Comparison of ENCODE assay signal across 1 cellular context in the genomic region with DNA sequence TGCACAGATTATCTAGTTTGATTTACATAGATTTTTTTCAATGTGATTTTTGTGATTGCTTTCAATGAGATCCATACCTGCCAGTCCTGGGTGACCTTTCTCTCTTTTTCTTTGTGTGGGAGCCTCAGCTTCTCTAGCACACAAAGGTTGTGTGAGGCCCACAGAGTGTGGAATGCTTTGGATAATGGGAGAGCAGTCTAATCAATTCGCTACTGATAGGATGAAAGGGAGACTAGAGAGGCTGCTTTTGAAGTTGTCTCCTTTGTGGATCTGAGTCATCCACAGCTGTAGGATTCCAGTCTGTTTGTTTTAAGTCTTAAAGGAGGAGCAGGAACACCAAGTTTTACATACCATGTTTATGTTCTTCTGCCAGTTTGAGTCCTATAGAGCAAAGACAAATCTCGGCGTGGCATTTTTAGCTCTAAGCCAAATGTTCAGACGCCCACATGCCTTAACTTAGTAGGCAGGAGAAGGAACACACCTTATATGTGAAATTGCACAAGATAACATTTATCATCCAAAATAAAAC.
TF ChIP-seq lines count a peak whose summit lies in the region.

No MANE protein-coding gene starts in this region.

TF ChIP-seq in HepG2, 621 proteins besides CTCF, POLR2A, EP300 and RAD21 (continued from another document and continues in another):
- peak; percentile 79 for TF ChIP-seq ZNF574 (CRISPR knock-in tag; IDR thresholded peaks at IDR 0.05)
- peak; percentile 94 for TF ChIP-seq MED1 (CRISPR knock-in tag; IDR thresholded peaks at IDR 0.05)
- TF ChIP-seq KDM5A (IDR thresholded peaks at IDR 0.05; ENCODE audit: borderline replicate concordance, low read length) = no peak
- TF ChIP-seq, protein P1, sequence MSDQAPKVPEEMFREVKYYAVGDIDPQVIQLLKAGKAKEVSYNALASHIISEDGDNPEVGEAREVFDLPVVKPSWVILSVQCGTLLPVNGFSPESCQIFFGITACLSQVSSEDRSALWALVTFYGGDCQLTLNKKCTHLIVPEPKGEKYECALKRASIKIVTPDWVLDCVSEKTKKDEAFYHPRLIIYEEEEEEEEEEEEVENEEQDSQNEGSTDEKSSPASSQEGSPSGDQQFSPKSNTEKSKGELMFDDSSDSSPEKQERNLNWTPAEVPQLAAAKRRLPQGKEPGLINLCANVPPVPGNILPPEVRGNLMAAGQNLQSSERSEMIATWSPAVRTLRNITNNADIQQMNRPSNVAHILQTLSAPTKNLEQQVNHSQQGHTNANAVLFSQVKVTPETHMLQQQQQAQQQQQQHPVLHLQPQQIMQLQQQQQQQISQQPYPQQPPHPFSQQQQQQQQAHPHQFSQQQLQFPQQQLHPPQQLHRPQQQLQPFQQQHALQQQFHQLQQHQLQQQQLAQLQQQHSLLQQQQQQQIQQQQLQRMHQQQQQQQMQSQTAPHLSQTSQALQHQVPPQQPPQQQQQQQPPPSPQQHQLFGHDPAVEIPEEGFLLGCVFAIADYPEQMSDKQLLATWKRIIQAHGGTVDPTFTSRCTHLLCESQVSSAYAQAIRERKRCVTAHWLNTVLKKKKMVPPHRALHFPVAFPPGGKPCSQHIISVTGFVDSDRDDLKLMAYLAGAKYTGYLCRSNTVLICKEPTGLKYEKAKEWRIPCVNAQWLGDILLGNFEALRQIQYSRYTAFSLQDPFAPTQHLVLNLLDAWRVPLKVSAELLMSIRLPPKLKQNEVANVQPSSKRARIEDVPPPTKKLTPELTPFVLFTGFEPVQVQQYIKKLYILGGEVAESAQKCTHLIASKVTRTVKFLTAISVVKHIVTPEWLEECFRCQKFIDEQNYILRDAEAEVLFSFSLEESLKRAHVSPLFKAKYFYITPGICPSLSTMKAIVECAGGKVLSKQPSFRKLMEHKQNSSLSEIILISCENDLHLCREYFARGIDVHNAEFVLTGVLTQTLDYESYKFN (CRISPR knock-in tag; conservative IDR thresholded peaks at IDR 0.05) = peak; percentile 99
- no peak for TF ChIP-seq ZNF589 (CRISPR knock-in tag; conservative IDR thresholded peaks at IDR 0.05)
- no peak; the same call in 1 of the 2 replicates for TF ChIP-seq KMT2A (CRISPR knock-in tag; IDR thresholded peaks at IDR 0.05)
- TF ChIP-seq CENPX (CRISPR knock-in tag; IDR thresholded peaks at IDR 0.05) = no peak
- no peak for TF ChIP-seq WIZ (CRISPR knock-in tag; IDR thresholded peaks at IDR 0.05)
- TF ChIP-seq ZSCAN12 (CRISPR knock-in tag; IDR thresholded peaks at IDR 0.05) = no peak
- TF ChIP-seq ZNF616 (CRISPR knock-in tag; IDR thresholded peaks at IDR 0.05; ENCODE audit: low read depth) = no peak
- TF ChIP-seq, protein P2, sequence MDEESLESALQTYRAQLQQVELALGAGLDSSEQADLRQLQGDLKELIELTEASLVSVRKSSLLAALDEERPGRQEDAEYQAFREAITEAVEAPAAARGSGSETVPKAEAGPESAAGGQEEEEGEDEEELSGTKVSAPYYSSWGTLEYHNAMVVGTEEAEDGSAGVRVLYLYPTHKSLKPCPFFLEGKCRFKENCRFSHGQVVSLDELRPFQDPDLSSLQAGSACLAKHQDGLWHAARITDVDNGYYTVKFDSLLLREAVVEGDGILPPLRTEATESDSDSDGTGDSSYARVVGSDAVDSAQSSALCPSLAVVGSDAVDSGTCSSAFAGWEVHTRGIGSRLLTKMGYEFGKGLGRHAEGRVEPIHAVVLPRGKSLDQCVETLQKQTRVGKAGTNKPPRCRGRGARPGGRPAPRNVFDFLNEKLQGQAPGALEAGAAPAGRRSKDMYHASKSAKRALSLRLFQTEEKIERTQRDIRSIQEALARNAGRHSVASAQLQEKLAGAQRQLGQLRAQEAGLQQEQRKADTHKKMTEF (CRISPR knock-in tag; IDR thresholded peaks at IDR 0.05) = peak; percentile 97
- TF ChIP-seq SMAD9 (CRISPR knock-in tag; IDR thresholded peaks at IDR 0.05) = no peak
- TF ChIP-seq ZNF253 (CRISPR knock-in tag; IDR thresholded peaks at IDR 0.05; ENCODE audit: borderline replicate concordance) = no peak
- TF ChIP-seq, protein P3, sequence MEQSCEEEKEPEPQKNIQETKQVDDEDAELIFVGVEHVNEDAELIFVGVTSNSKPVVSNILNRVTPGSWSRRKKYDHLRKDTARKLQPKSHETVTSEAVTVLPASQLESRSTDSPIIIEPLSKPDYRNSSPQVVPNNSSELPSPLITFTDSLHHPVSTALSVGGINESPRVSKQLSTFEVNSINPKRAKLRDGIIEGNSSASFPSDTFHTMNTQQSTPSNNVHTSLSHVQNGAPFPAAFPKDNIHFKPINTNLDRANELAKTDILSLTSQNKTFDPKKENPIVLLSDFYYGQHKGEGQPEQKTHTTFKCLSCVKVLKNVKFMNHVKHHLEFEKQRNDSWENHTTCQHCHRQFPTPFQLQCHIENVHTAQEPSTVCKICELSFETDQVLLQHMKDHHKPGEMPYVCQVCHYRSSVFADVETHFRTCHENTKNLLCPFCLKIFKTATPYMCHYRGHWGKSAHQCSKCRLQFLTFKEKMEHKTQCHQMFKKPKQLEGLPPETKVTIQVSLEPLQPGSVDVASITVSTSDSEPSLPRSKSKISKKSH (CRISPR knock-in tag; IDR thresholded peaks at IDR 0.05; ENCODE audit: borderline replicate concordance) = no peak
- TF ChIP-seq HBP1 (CRISPR knock-in tag; IDR thresholded peaks at IDR 0.05; ENCODE audit: low read depth) = 0 out of 2 replicates have a peak, but pooled peaks have one; percentile 31
- no peak for TF ChIP-seq SNRNP70 (IDR thresholded peaks at IDR 0.05; ENCODE audit: low read depth, low read length)
- TF ChIP-seq MYPOP (CRISPR knock-in tag; IDR thresholded peaks at IDR 0.05) = peak; percentile 36; the same call in 1 of the 2 replicates
- no peak for TF ChIP-seq ZNF572 (CRISPR knock-in tag; IDR thresholded peaks at IDR 0.05)
- TF ChIP-seq NFE2L2 (IDR thresholded peaks at IDR 0.05; ENCODE audit: low read length) = no peak
- no peak for TF ChIP-seq SYNCRIP (IDR thresholded peaks at IDR 0.05; ENCODE audit: insufficient read depth, low read depth, low read length)
- no peak for TF ChIP-seq ZNF619 (CRISPR knock-in tag; IDR thresholded peaks at IDR 0.05)
- no peak for TF ChIP-seq MTERF4 (CRISPR knock-in tag; IDR thresholded peaks at IDR 0.05)
- peak; percentile 72; the same call in 1 of the 2 replicates for TF ChIP-seq ZNF205 (CRISPR knock-in tag; IDR thresholded peaks at IDR 0.05)
- TF ChIP-seq, protein P4, sequence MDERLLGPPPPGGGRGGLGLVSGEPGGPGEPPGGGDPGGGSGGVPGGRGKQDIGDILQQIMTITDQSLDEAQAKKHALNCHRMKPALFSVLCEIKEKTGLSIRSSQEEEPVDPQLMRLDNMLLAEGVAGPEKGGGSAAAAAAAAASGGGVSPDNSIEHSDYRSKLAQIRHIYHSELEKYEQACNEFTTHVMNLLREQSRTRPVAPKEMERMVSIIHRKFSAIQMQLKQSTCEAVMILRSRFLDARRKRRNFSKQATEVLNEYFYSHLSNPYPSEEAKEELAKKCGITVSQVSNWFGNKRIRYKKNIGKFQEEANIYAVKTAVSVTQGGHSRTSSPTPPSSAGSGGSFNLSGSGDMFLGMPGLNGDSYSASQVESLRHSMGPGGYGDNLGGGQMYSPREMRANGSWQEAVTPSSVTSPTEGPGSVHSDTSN (CRISPR knock-in tag; IDR thresholded peaks at IDR 0.05) = no peak
- TF ChIP-seq, protein P5, sequence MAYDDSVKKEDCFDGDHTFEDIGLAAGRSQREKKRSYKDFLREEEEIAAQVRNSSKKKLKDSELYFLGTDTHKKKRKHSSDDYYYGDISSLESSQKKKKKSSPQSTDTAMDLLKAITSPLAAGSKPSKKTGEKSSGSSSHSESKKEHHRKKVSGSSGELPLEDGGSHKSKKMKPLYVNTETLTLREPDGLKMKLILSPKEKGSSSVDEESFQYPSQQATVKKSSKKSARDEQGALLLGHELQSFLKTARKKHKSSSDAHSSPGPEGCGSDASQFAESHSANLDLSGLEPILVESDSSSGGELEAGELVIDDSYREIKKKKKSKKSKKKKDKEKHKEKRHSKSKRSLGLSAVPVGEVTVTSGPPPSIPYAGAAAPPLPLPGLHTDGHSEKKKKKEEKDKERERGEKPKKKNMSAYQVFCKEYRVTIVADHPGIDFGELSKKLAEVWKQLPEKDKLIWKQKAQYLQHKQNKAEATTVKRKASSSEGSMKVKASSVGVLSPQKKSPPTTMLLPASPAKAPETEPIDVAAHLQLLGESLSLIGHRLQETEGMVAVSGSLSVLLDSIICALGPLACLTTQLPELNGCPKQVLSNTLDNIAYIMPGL (CRISPR knock-in tag; IDR thresholded peaks at IDR 0.05; ENCODE audit: borderline replicate concordance in 1 of 2, low read depth in 1 of 2) = 0 out of 4 replicates have a peak, but pooled peaks of 1 of the 2 experiments have one; percentile 20
- TF ChIP-seq, protein P6, sequence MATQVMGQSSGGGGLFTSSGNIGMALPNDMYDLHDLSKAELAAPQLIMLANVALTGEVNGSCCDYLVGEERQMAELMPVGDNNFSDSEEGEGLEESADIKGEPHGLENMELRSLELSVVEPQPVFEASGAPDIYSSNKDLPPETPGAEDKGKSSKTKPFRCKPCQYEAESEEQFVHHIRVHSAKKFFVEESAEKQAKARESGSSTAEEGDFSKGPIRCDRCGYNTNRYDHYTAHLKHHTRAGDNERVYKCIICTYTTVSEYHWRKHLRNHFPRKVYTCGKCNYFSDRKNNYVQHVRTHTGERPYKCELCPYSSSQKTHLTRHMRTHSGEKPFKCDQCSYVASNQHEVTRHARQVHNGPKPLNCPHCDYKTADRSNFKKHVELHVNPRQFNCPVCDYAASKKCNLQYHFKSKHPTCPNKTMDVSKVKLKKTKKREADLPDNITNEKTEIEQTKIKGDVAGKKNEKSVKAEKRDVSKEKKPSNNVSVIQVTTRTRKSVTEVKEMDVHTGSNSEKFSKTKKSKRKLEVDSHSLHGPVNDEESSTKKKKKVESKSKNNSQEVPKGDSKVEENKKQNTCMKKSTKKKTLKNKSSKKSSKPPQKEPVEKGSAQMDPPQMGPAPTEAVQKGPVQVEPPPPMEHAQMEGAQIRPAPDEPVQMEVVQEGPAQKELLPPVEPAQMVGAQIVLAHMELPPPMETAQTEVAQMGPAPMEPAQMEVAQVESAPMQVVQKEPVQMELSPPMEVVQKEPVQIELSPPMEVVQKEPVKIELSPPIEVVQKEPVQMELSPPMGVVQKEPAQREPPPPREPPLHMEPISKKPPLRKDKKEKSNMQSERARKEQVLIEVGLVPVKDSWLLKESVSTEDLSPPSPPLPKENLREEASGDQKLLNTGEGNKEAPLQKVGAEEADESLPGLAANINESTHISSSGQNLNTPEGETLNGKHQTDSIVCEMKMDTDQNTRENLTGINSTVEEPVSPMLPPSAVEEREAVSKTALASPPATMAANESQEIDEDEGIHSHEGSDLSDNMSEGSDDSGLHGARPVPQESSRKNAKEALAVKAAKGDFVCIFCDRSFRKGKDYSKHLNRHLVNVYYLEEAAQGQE (IDR thresholded peaks at IDR 0.05; ENCODE audit: borderline replicate concordance in 1 of 2, low read depth in 1 of 2, low read length in 2 of 2) = peak in 1 of 2 experiments; percentile 60; a peak in 1 of 4 replicates
- peak; percentile 14 for TF ChIP-seq YY1 (IDR thresholded peaks at IDR 0.05; ENCODE audit: insufficient read depth, insufficient replicate concordance, low read depth, low read length)
- no peak for TF ChIP-seq ZFP36L2 (CRISPR knock-in tag; IDR thresholded peaks at IDR 0.05)
